Comparison of ENCODE assay signal across 18 cellular contexts in genomic region chr2:9168851-9169250, GRCh38. TPM values are rescaled to one million over a fixed set of nuclear protein-coding genes. Genes with fewer than 3 reads are reported as not detected.
DNase-seq lines count a peak whose midpoint lies in the region; ATAC-seq, FAIRE-seq and TF ChIP-seq lines count a peak whose summit lies in the region.
"Had no signal": no experiment of that assay in that cellular context is flagged by ENCODE, and none has a peak within 500 bp of the region (broad histone marks: within the 10 kb centered on the region; RNA-seq: fewer than 3 reads in every experiment).

No MANE protein-coding gene starts in this region.

- FAIRE-seq in A549 (lab: Jason Lieb, UNC), result no peak
- FAIRE-seq: pancreas had no signal

- H4K20me1 ChIP-seq in PC-9 (ENCODE audit: insufficient read depth), result no peaks in the 10 kb centered on the region

- H3F3A ChIP-seq in PC-9 (ENCODE audit: insufficient read depth, low read depth), result peaks cover 49% of the 10 kb centered on the region

- H3K79me2 ChIP-seq in PC-9 (ENCODE audit: low read depth), result no peaks in the 10 kb centered on the region

- TF ChIP-seq CTCF in A549 (IDR thresholded peaks at IDR 0.05), result no peak
- TF ChIP-seq CTCF in PC-9 (conservative IDR thresholded peaks at IDR 0.05), result no peak

- H3K27me3 ChIP-seq in H7 (ENCODE audit: control insufficient read depth, insufficient read depth, low read length) (no peaks in the 10 kb centered on the region), PC-9 (ENCODE audit: insufficient read depth, low read depth) (no peaks in the 10 kb centered on the region)
- H3K27me3 ChIP-seq: brain microvascular endothelial cell, MG63, pancreas had no signal

- no peak overlapping the region for H3K4me2 ChIP-seq in A549
- peak overlapping the region; percentile 80 for H3K4me2 ChIP-seq in PC-9

- intact Hi-C loops in PC-9 (cut with micrococcal nuclease; ENCODE audit: unreplicated experiment), result no loop called here

- H3K4me1 ChIP-seq in A549, result no peaks in the 10 kb centered on the region
- H3K4me1 ChIP-seq in PC-9 (replicated peaks; ENCODE audit: insufficient read depth), result peaks cover 78% of the 10 kb centered on the region
- H3K4me1 ChIP-seq: pancreas had no signal

- TF ChIP-seq EP300 in A549 (IDR thresholded peaks at IDR 0.05), result no peak

- H3K9me2 ChIP-seq in PC-9 (ENCODE audit: insufficient read depth), result no peaks in the 10 kb centered on the region; the same call in 1 of the 2 replicates

- H3K4me3 ChIP-seq in A549, result no peak overlapping the region
- no peak overlapping the region for H3K4me3 ChIP-seq in H7 (ENCODE audit: insufficient read depth, low read depth, low read length)
- no peak overlapping the region for H3K4me3 ChIP-seq in PC-9
- H3K4me3 ChIP-seq: MG63, pancreas had no signal

- no peak for TF ChIP-seq POLR2A in A549 (IDR thresholded peaks at IDR 0.05; ENCODE audit: low read length)

- H3K9me3 ChIP-seq in A549 (no peaks in the 10 kb centered on the region), PC-9 (ENCODE audit: insufficient read depth, low read depth) (no peaks in the 10 kb centered on the region)
- H3K9me3 ChIP-seq: MG63, pancreas had no signal

- POLR2A ChIA-PET in A549 (lab: Yijun Ruan, JAX), result no interaction called here
- POLR2A ChIA-PET in PC-9 (lab: Charles Lee; ENCODE audit: unreplicated experiment), result no interaction called here

- CTCF ChIA-PET in A549 (lab: Yijun Ruan, JAX) (interaction anchor here (1.8 kb wide), 1 partner anchor 27 kb away, joined by 7 read pairs; no protein-coding TSS in a partner anchor), PC-9 (lab: Charles Lee) (no interaction called here)

- no peaks in the 10 kb centered on the region for H3K36me3 ChIP-seq in H7 (replicated peaks; ENCODE audit: control insufficient read depth, insufficient read depth, low read length)
- no peaks in the 10 kb centered on the region for H3K36me3 ChIP-seq in PC-9 (ENCODE audit: low read depth)
- H3K36me3 ChIP-seq: brain microvascular endothelial cell, MG63, pancreas had no signal

- no peak for TF ChIP-seq RAD21 in A549 (conservative IDR thresholded peaks at IDR 0.05 in 1 of 2, IDR thresholded peaks at IDR 0.05 in 1 of 2)

- no peak overlapping the region for H3K27ac ChIP-seq in A549
- peak overlapping the region; percentile 73 for H3K27ac ChIP-seq in PC-9
- H3K27ac ChIP-seq: brain microvascular endothelial cell, pancreas had no signal

- 94% methylated on average over 4 of the region's 4 CpGs for WGBS in A549 (ENCODE audit: missing lambda C conversion rate)

- peak; percentile 28 to 57; a peak in 4 of 6 replicates for ATAC-seq in A549
- ATAC-seq: activated CD4-positive, CD25-positive, alpha-beta regulatory T cell treated with anti-CD3 and anti-CD28 coated beads, Interleukin-2, amount 50 U/mL, for 24 hours; PC-3 had no signal

- no peak overlapping the region for H2AFZ ChIP-seq in PC-9

- DNase-seq in A549 (ENCODE audit: low read depth in 1 of 2, low spot score in 1 of 2), result no peak
- peak; percentile 70 for DNase-seq in H7
- no peak for DNase-seq in PC-9
- peak; percentile 64 for DNase-seq in left kidney (ENCODE audit: low read depth, low spot score)
- no peak for DNase-seq in NCI-H128 (lab: John Stamatoyannopoulos, UW; ENCODE audit: unreplicated experiment)
- DNase-seq in cerebellar cortex (ENCODE audit: low spot score), result no peak
- no peak for DNase-seq in NCI-H1694 treated with DMSO at 0.1 percent for 48 hours (lab: John Stamatoyannopoulos, UW)
- DNase-seq in activated gamma-delta T cell (lab: John Stamatoyannopoulos, UW), result no peak
- DNase-seq: activated CD8-positive, alpha-beta memory T cell treated with anti-CD3 and anti-CD28 coated beads, Interleukin-2, amount 50 U/mL, for 4 hours; brain microvascular endothelial cell; DND-41; immature natural killer cell; MG63; NCI-H2227 treated with DMSO at 0.1 percent for 48 hours; pancreas; PC-3; substantia nigra had no signal

- BruUV-seq in PC-9 (replicated peaks; lab: Mats Ljungman, UMichigan), result no TSS peak

TF ChIP-seq in A549, 52 proteins besides CTCF, POLR2A, EP300 and RAD21:
- TF ChIP-seq KDM5A (IDR thresholded peaks at IDR 0.05) (no peak), MAFK (IDR thresholded peaks at IDR 0.05; ENCODE audit: partially characterized antibody) (peak; percentile 86)

RNA-seq across cellular contexts. Expression of gene ASAP2, which starts 37.8 kb away (rescaled TPM):
- polyA plus RNA-seq in A549 (2011; rRNA removed) (27.9 TPM in 2 replicates), A549 (2017; fragmentation: RNase III; extraction: RNeasy Plus Mini Kit Qiagen cat#74134 plus additional on column Dnase treatment) (17.8 to 19.9 TPM (median 19.8 TPM) in 3 replicates)
- polyA plus RNA-seq in A549 (2012; cell fraction: cytosol; rRNA removed), result 16.5 and 17.2 TPM in 2 replicates
- 16.5 and 20.1 TPM in 2 replicates for polyA plus RNA-seq in A549 (2012; cell fraction: nucleus; rRNA removed)
- polyA minus RNA-seq in A549 (2011; rRNA and poly(A)+ RNA removed), result 21.6 and 27.9 TPM in 2 replicates
- 5.2 TPM in 2 replicates for total RNA-seq in H7 (2014; rRNA removed; shearing (Covaris generic))
- total RNA-seq in PC-9 (2021), result 60.3 and 66.8 TPM in 2 replicates

Comparison
In these comparisons a context has a peak if more than half of its experiments do, and no peak if none do; other contexts are left out.
1. DNase-seq: peak in H7 (single experiment) and left kidney (single experiment); none in A549 (0 of 2), PC-9 (0 of 2), NCI-H128 (single experiment), cerebellar cortex (single experiment), NCI-H1694 treated with DMSO at 0.1 percent for 48 hours (single experiment) and activated gamma-delta T cell (single experiment).